1 cellular context compared by ENCODE assay signal in the genomic region with DNA sequence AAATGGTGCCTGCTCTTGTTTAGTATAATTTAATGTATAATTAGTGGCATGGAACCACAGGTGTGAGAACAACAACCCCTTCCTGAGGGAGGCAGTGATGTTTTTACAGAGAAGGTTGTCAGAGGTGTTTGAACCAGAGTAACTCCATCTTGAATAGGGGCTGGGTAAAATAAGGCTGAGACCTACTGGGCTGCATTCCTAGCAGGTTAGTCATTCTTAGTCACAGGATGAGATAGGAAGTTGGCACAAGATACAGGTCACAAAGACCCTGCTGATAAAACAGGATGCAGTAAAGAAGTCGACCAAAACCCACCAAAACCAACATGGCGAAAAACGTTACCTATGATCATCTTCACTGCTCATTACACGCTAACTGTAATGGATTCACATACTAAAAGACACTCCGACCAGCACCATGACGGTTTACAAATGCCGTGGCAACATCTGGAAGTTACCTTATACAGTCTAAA.
TF ChIP-seq lines count a peak whose summit lies in the region.

No MANE protein-coding gene starts in this region.

TF ChIP-seq in K562, 482 proteins besides CTCF, POLR2A, EP300 and RAD21 (continued from another document and continues in another):
- TF ChIP-seq, protein P1, sequence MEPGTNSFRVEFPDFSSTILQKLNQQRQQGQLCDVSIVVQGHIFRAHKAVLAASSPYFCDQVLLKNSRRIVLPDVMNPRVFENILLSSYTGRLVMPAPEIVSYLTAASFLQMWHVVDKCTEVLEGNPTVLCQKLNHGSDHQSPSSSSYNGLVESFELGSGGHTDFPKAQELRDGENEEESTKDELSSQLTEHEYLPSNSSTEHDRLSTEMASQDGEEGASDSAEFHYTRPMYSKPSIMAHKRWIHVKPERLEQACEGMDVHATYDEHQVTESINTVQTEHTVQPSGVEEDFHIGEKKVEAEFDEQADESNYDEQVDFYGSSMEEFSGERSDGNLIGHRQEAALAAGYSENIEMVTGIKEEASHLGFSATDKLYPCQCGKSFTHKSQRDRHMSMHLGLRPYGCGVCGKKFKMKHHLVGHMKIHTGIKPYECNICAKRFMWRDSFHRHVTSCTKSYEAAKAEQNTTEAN (CRISPR knock-in tag; IDR thresholded peaks at IDR 0.05): no peak
- peak in 1 of 2 experiments; percentile 89; a peak in 2 of 4 replicates for TF ChIP-seq MAZ (CRISPR knock-in tag; conservative IDR thresholded peaks at IDR 0.05 in 1 of 2, IDR thresholded peaks at IDR 0.05 in 1 of 2)
- peak; percentile 99 for TF ChIP-seq ZNF197 (CRISPR knock-in tag; IDR thresholded peaks at IDR 0.05; ENCODE audit: low read depth)
- TF ChIP-seq PCBP1 (IDR thresholded peaks at IDR 0.05; ENCODE audit: low read depth, low read length, poor library complexity, severe bottlenecking): no peak
- no peak for TF ChIP-seq SUPT5H (IDR thresholded peaks at IDR 0.05)
- no peak for TF ChIP-seq POLR3A (IDR thresholded peaks at IDR 0.05; ENCODE audit: borderline replicate concordance, extremely low read depth, insufficient read depth, insufficient read length)
- TF ChIP-seq GTF2F1 (IDR thresholded peaks at IDR 0.05; ENCODE audit: low read depth, low read length): no peak
- no peak for TF ChIP-seq KLF16 (IDR thresholded peaks at IDR 0.05)
- TF ChIP-seq, protein P2, sequence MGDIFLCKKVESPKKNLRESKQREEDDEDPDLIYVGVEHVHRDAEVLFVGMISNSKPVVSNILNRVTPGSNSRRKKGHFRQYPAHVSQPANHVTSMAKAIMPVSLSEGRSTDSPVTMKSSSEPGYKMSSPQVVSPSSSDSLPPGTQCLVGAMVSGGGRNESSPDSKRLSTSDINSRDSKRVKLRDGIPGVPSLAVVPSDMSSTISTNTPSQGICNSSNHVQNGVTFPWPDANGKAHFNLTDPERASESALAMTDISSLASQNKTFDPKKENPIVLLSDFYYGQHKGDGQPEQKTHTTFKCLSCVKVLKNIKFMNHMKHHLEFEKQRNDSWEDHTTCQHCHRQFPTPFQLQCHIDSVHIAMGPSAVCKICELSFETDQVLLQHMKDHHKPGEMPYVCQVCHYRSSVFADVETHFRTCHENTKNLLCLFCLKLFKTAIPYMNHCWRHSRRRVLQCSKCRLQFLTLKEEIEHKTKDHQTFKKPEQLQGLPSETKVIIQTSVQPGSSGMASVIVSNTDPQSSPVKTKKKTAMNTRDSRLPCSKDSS (IDR thresholded peaks at IDR 0.05; ENCODE audit: low read depth, partially characterized antibody): no peak
- TF ChIP-seq ZNF696 (CRISPR knock-in tag; conservative IDR thresholded peaks at IDR 0.05): no peak
- TF ChIP-seq RB1 (IDR thresholded peaks at IDR 0.05; ENCODE audit: low read depth): no peak
- TF ChIP-seq ZNF133 (CRISPR knock-in tag; IDR thresholded peaks at IDR 0.05): peak; percentile 89; the same call in 1 of the 2 replicates
- no peak for TF ChIP-seq HNRNPH1 (optimal IDR thresholded peaks at IDR 0.05; ENCODE audit: low read depth, low read length)
- TF ChIP-seq, protein P3, sequence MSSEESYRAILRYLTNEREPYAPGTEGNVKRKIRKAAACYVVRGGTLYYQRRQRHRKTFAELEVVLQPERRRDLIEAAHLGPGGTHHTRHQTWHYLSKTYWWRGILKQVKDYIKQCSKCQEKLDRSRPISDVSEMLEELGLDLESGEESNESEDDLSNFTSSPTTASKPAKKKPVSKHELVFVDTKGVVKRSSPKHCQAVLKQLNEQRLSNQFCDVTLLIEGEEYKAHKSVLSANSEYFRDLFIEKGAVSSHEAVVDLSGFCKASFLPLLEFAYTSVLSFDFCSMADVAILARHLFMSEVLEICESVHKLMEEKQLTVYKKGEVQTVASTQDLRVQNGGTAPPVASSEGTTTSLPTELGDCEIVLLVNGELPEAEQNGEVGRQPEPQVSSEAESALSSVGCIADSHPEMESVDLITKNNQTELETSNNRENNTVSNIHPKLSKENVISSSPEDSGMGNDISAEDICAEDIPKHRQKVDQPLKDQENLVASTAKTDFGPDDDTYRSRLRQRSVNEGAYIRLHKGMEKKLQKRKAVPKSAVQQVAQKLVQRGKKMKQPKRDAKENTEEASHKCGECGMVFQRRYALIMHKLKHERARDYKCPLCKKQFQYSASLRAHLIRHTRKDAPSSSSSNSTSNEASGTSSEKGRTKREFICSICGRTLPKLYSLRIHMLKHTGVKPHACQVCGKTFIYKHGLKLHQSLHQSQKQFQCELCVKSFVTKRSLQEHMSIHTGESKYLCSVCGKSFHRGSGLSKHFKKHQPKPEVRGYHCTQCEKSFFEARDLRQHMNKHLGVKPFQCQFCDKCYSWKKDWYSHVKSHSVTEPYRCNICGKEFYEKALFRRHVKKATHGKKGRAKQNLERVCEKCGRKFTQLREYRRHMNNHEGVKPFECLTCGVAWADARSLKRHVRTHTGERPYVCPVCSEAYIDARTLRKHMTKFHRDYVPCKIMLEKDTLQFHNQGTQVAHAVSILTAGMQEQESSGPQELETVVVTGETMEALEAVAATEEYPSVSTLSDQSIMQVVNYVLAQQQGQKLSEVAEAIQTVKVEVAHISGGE (CRISPR knock-in tag; IDR thresholded peaks at IDR 0.05): peak in 1 of 3 experiments; percentile 87; a peak in 2 of 6 replicates
- TF ChIP-seq ZNF586 (CRISPR knock-in tag; conservative IDR thresholded peaks at IDR 0.05): no peak
- no peak for TF ChIP-seq NCOA1 (IDR thresholded peaks at IDR 0.05; ENCODE audit: low read depth)
- TF ChIP-seq, protein P4, sequence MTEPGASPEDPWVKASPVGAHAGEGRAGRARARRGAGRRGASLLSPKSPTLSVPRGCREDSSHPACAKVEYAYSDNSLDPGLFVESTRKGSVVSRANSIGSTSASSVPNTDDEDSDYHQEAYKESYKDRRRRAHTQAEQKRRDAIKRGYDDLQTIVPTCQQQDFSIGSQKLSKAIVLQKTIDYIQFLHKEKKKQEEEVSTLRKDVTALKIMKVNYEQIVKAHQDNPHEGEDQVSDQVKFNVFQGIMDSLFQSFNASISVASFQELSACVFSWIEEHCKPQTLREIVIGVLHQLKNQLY (CRISPR knock-in tag; conservative IDR thresholded peaks at IDR 0.05): no peak
- TF ChIP-seq ZBTB7A (IDR thresholded peaks at IDR 0.05; ENCODE audit: borderline replicate concordance, control insufficient read depth, low read depth, low read length): no peak
- TF ChIP-seq TCF7 (IDR thresholded peaks at IDR 0.05; ENCODE audit: borderline replicate concordance): no peak
- no peak for TF ChIP-seq ARHGAP35 (IDR thresholded peaks at IDR 0.05; ENCODE audit: partially characterized antibody)
- TF ChIP-seq, protein P5, sequence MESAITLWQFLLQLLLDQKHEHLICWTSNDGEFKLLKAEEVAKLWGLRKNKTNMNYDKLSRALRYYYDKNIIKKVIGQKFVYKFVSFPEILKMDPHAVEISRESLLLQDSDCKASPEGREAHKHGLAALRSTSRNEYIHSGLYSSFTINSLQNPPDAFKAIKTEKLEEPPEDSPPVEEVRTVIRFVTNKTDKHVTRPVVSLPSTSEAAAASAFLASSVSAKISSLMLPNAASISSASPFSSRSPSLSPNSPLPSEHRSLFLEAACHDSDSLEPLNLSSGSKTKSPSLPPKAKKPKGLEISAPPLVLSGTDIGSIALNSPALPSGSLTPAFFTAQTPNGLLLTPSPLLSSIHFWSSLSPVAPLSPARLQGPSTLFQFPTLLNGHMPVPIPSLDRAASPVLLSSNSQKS (CRISPR knock-in tag; IDR thresholded peaks at IDR 0.05): peak; percentile 88; the same call in 1 of the 2 replicates
- TF ChIP-seq, protein P6, sequence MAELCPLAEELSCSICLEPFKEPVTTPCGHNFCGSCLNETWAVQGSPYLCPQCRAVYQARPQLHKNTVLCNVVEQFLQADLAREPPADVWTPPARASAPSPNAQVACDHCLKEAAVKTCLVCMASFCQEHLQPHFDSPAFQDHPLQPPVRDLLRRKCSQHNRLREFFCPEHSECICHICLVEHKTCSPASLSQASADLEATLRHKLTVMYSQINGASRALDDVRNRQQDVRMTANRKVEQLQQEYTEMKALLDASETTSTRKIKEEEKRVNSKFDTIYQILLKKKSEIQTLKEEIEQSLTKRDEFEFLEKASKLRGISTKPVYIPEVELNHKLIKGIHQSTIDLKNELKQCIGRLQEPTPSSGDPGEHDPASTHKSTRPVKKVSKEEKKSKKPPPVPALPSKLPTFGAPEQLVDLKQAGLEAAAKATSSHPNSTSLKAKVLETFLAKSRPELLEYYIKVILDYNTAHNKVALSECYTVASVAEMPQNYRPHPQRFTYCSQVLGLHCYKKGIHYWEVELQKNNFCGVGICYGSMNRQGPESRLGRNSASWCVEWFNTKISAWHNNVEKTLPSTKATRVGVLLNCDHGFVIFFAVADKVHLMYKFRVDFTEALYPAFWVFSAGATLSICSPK (IDR thresholded peaks at IDR 0.05; ENCODE audit: borderline replicate concordance): no peak
- TF ChIP-seq FOXJ3 (CRISPR knock-in tag; IDR thresholded peaks at IDR 0.05): no peak
- TF ChIP-seq KDM1A (IDR thresholded peaks at IDR 0.05): no peak
- TF ChIP-seq, protein P7, sequence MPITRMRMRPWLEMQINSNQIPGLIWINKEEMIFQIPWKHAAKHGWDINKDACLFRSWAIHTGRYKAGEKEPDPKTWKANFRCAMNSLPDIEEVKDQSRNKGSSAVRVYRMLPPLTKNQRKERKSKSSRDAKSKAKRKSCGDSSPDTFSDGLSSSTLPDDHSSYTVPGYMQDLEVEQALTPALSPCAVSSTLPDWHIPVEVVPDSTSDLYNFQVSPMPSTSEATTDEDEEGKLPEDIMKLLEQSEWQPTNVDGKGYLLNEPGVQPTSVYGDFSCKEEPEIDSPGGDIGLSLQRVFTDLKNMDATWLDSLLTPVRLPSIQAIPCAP (CRISPR knock-in tag; IDR thresholded peaks at IDR 0.05; ENCODE audit: borderline replicate concordance): no peak
- peak; percentile 96 for TF ChIP-seq OTX1 (CRISPR knock-in tag; IDR thresholded peaks at IDR 0.05)
- TF ChIP-seq DPF2 (IDR thresholded peaks at IDR 0.05): 0 out of 2 replicates have a peak, but pooled peaks have one; percentile 28
- TF ChIP-seq SIRT6 (IDR thresholded peaks at IDR 0.05; ENCODE audit: low read depth, low read length): no peak
- no peak for TF ChIP-seq BHLHE40 (IDR thresholded peaks at IDR 0.05; ENCODE audit: low read length)
- no peak for TF ChIP-seq CBX5 (IDR thresholded peaks at IDR 0.05; ENCODE audit: borderline replicate concordance, low read depth)
- TF ChIP-seq ZNF143 (CRISPR knock-in tag; IDR thresholded peaks at IDR 0.05): no peak
- TF ChIP-seq, protein P8, sequence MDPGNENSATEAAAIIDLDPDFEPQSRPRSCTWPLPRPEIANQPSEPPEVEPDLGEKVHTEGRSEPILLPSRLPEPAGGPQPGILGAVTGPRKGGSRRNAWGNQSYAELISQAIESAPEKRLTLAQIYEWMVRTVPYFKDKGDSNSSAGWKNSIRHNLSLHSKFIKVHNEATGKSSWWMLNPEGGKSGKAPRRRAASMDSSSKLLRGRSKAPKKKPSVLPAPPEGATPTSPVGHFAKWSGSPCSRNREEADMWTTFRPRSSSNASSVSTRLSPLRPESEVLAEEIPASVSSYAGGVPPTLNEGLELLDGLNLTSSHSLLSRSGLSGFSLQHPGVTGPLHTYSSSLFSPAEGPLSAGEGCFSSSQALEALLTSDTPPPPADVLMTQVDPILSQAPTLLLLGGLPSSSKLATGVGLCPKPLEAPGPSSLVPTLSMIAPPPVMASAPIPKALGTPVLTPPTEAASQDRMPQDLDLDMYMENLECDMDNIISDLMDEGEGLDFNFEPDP (CRISPR knock-in tag; IDR thresholded peaks at IDR 0.05): peak; percentile 95
- no peak for TF ChIP-seq RFX7 (CRISPR knock-in tag; IDR thresholded peaks at IDR 0.05)
- TF ChIP-seq NELFE (IDR thresholded peaks at IDR 0.05; ENCODE audit: insufficient read depth, insufficient read length): no peak
- peak; percentile 88 for TF ChIP-seq ZNF354B (CRISPR knock-in tag; IDR thresholded peaks at IDR 0.05)
- no peak for TF ChIP-seq ZNF146 (CRISPR knock-in tag; IDR thresholded peaks at IDR 0.05; ENCODE audit: unreplicated experiment)
